ENCODE assay signal across 11 cellular contexts in genomic region chr6:12369781-12370262, GRCh38.
A peak's percentile ranks its signal among the peaks of the same experiment; 100 is the strongest.
DNase-seq lines count a peak whose midpoint lies in the region; ATAC-seq and TF ChIP-seq lines count a peak whose summit lies in the region.
"Had no signal": no experiment of that assay in that cellular context is flagged by ENCODE, and none has a peak within 500 bp of the region (broad histone marks: within the 10 kb centered on the region; RNA-seq: fewer than 3 reads in every experiment).

No MANE protein-coding gene starts in this region.

- H3K36me3 ChIP-seq in brain microvascular endothelial cell (replicated peaks) = no peaks in the 10 kb centered on the region

- ATAC-seq in GM19324 (IDR thresholded peaks at IDR 0.05; ENCODE audit: low FRiP score, unreplicated experiment) (peak; percentile 55), HG03060 (IDR thresholded peaks at IDR 0.05; ENCODE audit: low read depth, unreplicated experiment) (peak; percentile 54), T-helper 17 cell (peak; percentile 28)
- ATAC-seq in activated T-cell treated with anti-CD3 and anti-CD28 coated beads, Interleukin-2, amount 50 U/mL, for 4 hours = no peak
- ATAC-seq: psoas muscle had no signal

- POLR2A ChIA-PET in HEK293T (lab: Yijun Ruan, JAX) = no interaction called here

- no peaks in the 10 kb centered on the region for H3K4me1 Mint-ChIP-seq in T-helper 17 cell
- no peaks in the 10 kb centered on the region for H3K4me1 Mint-ChIP-seq in activated T-cell treated with anti-CD3 and anti-CD28 coated beads, Interleukin-2, amount 50 U/mL, for 4 hours (ENCODE audit: low read depth)

- no peaks in the 10 kb centered on the region for H3K36me3 Mint-ChIP-seq in T-helper 17 cell (ENCODE audit: low read depth)
- no peaks in the 10 kb centered on the region for H3K36me3 Mint-ChIP-seq in activated T-cell treated with anti-CD3 and anti-CD28 coated beads, Interleukin-2, amount 50 U/mL, for 4 hours (ENCODE audit: insufficient read depth)

- in situ Hi-C loops in Caki2 (cut with HindIII; ENCODE audit: low pct_unique_long_range_greater_than_20kb, low sequenced_read_pairs) = no loop called here
- in situ Hi-C loops in brain microvascular endothelial cell (cut with HindIII; ENCODE audit: low pct_ligation_motif_present, low sequenced_read_pairs) = no loop called here

- no peak overlapping the region for H3K4me3 Mint-ChIP-seq in T-helper 17 cell
- no peak overlapping the region for H3K4me3 Mint-ChIP-seq in activated T-cell treated with anti-CD3 and anti-CD28 coated beads, Interleukin-2, amount 50 U/mL, for 4 hours
- H3K4me3 Mint-ChIP-seq: stimulated activated naive CD8-positive, alpha-beta T cell treated with anti-CD3 and anti-CD28 coated beads, Interleukin-15, Interleukin-2, amounts not matched to agents 100 ng/mL and 50 ng/mL, for 24 hours had no signal

- CTCF ChIA-PET in HEK293T (lab: Yijun Ruan, JAX) = no interaction called here

- no peak overlapping the region for H3K27ac Mint-ChIP-seq in T-helper 17 cell
- H3K27ac Mint-ChIP-seq: stimulated activated naive CD8-positive, alpha-beta T cell treated with anti-CD3 and anti-CD28 coated beads, Interleukin-15, Interleukin-2, amounts not matched to agents 100 ng/mL and 50 ng/mL, for 24 hours had no signal

- H3K4me3 ChIP-seq in brain microvascular endothelial cell (ENCODE audit: low read depth, low read length) = no peak overlapping the region
- H3K4me3 ChIP-seq: psoas muscle had no signal

- H3K27me3 ChIP-seq in brain microvascular endothelial cell (replicated peaks) = no peaks in the 10 kb centered on the region

- no peaks in the 10 kb centered on the region for H3K9me3 Mint-ChIP-seq in activated T-cell treated with anti-CD3 and anti-CD28 coated beads, Interleukin-2, amount 50 U/mL, for 4 hours

- H3K27ac ChIP-seq in brain microvascular endothelial cell = no peak overlapping the region
- H3K27ac ChIP-seq: psoas muscle had no signal

- TF ChIP-seq CTCF in brain microvascular endothelial cell (IDR thresholded peaks at IDR 0.05; ENCODE audit: low read depth, low read length, missing control alignments) = no peak

- H3K9me3 ChIP-seq in T-helper 17 cell (ENCODE audit: control insufficient read depth, low read length, poor library complexity, severe bottlenecking) = no peaks in the 10 kb centered on the region
- H3K9me3 ChIP-seq: psoas muscle had no signal

- DNase-seq in Caki2 (ENCODE audit: low read depth) (peak; percentile 13), T-helper 17 cell (no peak), HEK293T (ENCODE audit: extremely low spot score) (no peak), brain microvascular endothelial cell (no peak)
- DNase-seq in stimulated activated CD4-positive, alpha-beta T cell treated with anti-CD3 and anti-CD28 coated beads, Interleukin-12 subunit alpha, Interleukin-12 subunit beta, amount 100 ng/mL, for 4 hours = no peak
- DNase-seq in activated T-cell treated with anti-CD3 and anti-CD28 coated beads, Interleukin-2, amount 50 U/mL, for 4 hours = no peak
- DNase-seq: IMR-90, psoas muscle had no signal

- no peaks in the 10 kb centered on the region for H3K27me3 Mint-ChIP-seq in T-helper 17 cell
- H3K27me3 Mint-ChIP-seq in activated T-cell treated with anti-CD3 and anti-CD28 coated beads, Interleukin-2, amount 50 U/mL, for 4 hours (ENCODE audit: low read depth) = peaks cover 14% of the 10 kb centered on the region

TF ChIP-seq in HEK293T, 16 proteins besides CTCF, POLR2A, EP300 and RAD21:
- TF ChIP-seq ARNT (IDR thresholded peaks at IDR 0.05) = no peak
- TF ChIP-seq NFRKB (IDR thresholded peaks at IDR 0.05) = no peak
- TF ChIP-seq TARDBP (IDR thresholded peaks at IDR 0.05) = no peak
- TF ChIP-seq CTBP1 (IDR thresholded peaks at IDR 0.05; ENCODE audit: borderline replicate concordance) = no peak
- no peak for TF ChIP-seq ZNF384 (IDR thresholded peaks at IDR 0.05)
- TF ChIP-seq BHLHE40 (IDR thresholded peaks at IDR 0.05; ENCODE audit: borderline replicate concordance) = no peak
- no peak for TF ChIP-seq FOXK2 (IDR thresholded peaks at IDR 0.05)
- TF ChIP-seq SP1 (IDR thresholded peaks at IDR 0.05) = no peak
- no peak for TF ChIP-seq ELF4 (IDR thresholded peaks at IDR 0.05)
- TF ChIP-seq FOXA1 (IDR thresholded peaks at IDR 0.05) = no peak
- no peak for TF ChIP-seq FOXM1 (IDR thresholded peaks at IDR 0.05; ENCODE audit: borderline replicate concordance)
- no peak for TF ChIP-seq L3MBTL2 (conservative IDR thresholded peaks at IDR 0.05)
- no peak for TF ChIP-seq LEF1 (IDR thresholded peaks at IDR 0.05; ENCODE audit: borderline replicate concordance)
- no peak for TF ChIP-seq SUZ12 (IDR thresholded peaks at IDR 0.05)
- TF ChIP-seq HDGF (IDR thresholded peaks at IDR 0.05; ENCODE audit: borderline replicate concordance) = no peak
- TF ChIP-seq, protein P1, sequence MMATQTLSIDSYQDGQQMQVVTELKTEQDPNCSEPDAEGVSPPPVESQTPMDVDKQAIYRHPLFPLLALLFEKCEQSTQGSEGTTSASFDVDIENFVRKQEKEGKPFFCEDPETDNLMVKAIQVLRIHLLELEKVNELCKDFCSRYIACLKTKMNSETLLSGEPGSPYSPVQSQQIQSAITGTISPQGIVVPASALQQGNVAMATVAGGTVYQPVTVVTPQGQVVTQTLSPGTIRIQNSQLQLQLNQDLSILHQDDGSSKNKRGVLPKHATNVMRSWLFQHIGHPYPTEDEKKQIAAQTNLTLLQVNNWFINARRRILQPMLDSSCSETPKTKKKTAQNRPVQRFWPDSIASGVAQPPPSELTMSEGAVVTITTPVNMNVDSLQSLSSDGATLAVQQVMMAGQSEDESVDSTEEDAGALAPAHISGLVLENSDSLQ (IDR thresholded peaks at IDR 0.05) = no peak
TF ChIP-seq in HEK293T: peak in this region for 0.

Comparison
In these comparisons a context has a peak if more than half of its experiments do, and no peak if none do; other contexts are left out.
1. ATAC-seq: peak in GM19324 (single experiment), HG03060 (single experiment) and T-helper 17 cell (single experiment); none in activated T-cell treated with anti-CD3 and anti-CD28 coated beads, Interleukin-2, amount 50 U/mL, for 4 hours (0 of 2).